ENCODE assay signal across 8 cellular contexts in genomic region chr2:118881490-118882129, GRCh38. TPM values are rescaled to one million over a fixed set of nuclear protein-coding genes. Genes with fewer than 3 reads are reported as not detected.
DNase-seq lines count a peak whose midpoint lies in the region; ATAC-seq, FAIRE-seq and TF ChIP-seq lines count a peak whose summit lies in the region.

No MANE protein-coding gene starts in this region.

- H4K20me1 ChIP-seq in OCI-LY7 (ENCODE audit: insufficient read depth, low read length): no peaks in the 10 kb centered on the region
- peaks cover 3% of the 10 kb centered on the region for H4K20me1 ChIP-seq in osteoblast (ENCODE audit: insufficient read depth, low read length)

- H3K9me3 ChIP-seq in OCI-LY7 (ENCODE audit: low read length) (0 out of 2 replicates have a peak, but pooled peaks cover 6% of the 10 kb centered on the region), osteoblast (ENCODE audit: low read depth, low read length) (no peaks in the 10 kb centered on the region)

- DNase-seq in DMS53 (lab: John Stamatoyannopoulos, UW) (peak; percentile 80), HTR-8/SVneo (ENCODE audit: insufficient read length, low spot score) (peak; percentile 48), OCI-LY7 (ENCODE audit: low spot score) (peak; percentile 74), activated T-cell treated with anti-CD3 and anti-CD28 coated beads for 48 hours (ENCODE audit: low read depth) (peak; percentile 59), fibroblast of peridontal ligament (ENCODE audit: extremely low read depth) (peak; percentile 32), osteoblast (ENCODE audit: insufficient read length, low spot score, missing footprints) (peak; percentile 42), ureter (ENCODE audit: low spot score) (peak; percentile 80)

- H3K27ac ChIP-seq in OCI-LY7 (ENCODE audit: low read depth, low read length, poor library complexity, severe bottlenecking) (no peak overlapping the region), osteoblast (ENCODE audit: low read depth, low read length) (no peak overlapping the region)

- no peak overlapping the region for H3K4me2 ChIP-seq in OCI-LY7 (ENCODE audit: low read length)
- no peak overlapping the region for H3K4me2 ChIP-seq in osteoblast (ENCODE audit: insufficient read depth, low read length)

- H3K36me3 ChIP-seq in OCI-LY7 (ENCODE audit: insufficient read depth, low read length) (no peaks in the 10 kb centered on the region), osteoblast (ENCODE audit: insufficient read depth, low read length) (no peaks in the 10 kb centered on the region)

- peaks cover 6% of the 10 kb centered on the region for H3K27me3 ChIP-seq in osteoblast (ENCODE audit: insufficient read depth, low read length)

- H3K9me2 ChIP-seq in OCI-LY7 (ENCODE audit: insufficient read depth, low read length): no peaks in the 10 kb centered on the region

- no peak for FAIRE-seq in HTR-8/SVneo (lab: Jason Lieb, UNC)

- peak; percentile 93 for ATAC-seq in GM21515 (IDR thresholded peaks at IDR 0.05; ENCODE audit: unreplicated experiment)

- CTCF ChIA-PET in OCI-LY7 (lab: Charles Lee; ENCODE audit: unreplicated experiment): interaction anchor here (1.1 to 2.0 kb wide), 3 partner anchors 298 to 429 kb away, joined by 3 to 5 read pairs (median 4); no protein-coding TSS in a partner anchor

- BruUV-seq in OCI-LY7 (replicated peaks; lab: Mats Ljungman, UMichigan): no TSS peak

- H2AFZ ChIP-seq in OCI-LY7 (ENCODE audit: low read length) (no peak overlapping the region), osteoblast (ENCODE audit: low read length) (no peak overlapping the region)

- H3K4me1 ChIP-seq in OCI-LY7 (ENCODE audit: insufficient read depth, low read length, poor library complexity, severe bottlenecking) (peaks cover 9% of the 10 kb centered on the region), osteoblast (ENCODE audit: insufficient read depth, low read length) (no peaks in the 10 kb centered on the region)

- no peaks in the 10 kb centered on the region for H3K79me2 ChIP-seq in OCI-LY7 (ENCODE audit: insufficient read depth, low read depth, low read length)
- no peaks in the 10 kb centered on the region for H3K79me2 ChIP-seq in osteoblast (ENCODE audit: insufficient read depth, low read length)

- POLR2A ChIA-PET in OCI-LY7 (lab: Charles Lee): interaction anchor here (1.1 kb wide), 1 partner anchor 429 kb away, joined by 3 read pairs; no protein-coding TSS in a partner anchor

- peak; percentile 84 for TF ChIP-seq CTCF in OCI-LY7 (conservative IDR thresholded peaks at IDR 0.05; ENCODE audit: low read length)
- peak; percentile 84 for TF ChIP-seq CTCF in osteoblast (IDR thresholded peaks at IDR 0.05; ENCODE audit: extremely low read depth, low read depth, low read length)

- intact Hi-C loops in OCI-LY7 (cut with micrococcal nuclease; ENCODE audit: unreplicated experiment): loop anchor here (1.0 to 10.0 kb wide), 8 partner anchors 163 to 595 kb away; partner anchors contain the start of genes C2orf76 and DBI

- no peak overlapping the region for H3K4me3 ChIP-seq in OCI-LY7 (ENCODE audit: low read depth, low read length, poor library complexity, severe bottlenecking)
- no peak overlapping the region for H3K4me3 ChIP-seq in osteoblast (ENCODE audit: insufficient read depth, low read length)

RNA-seq across cellular contexts. Expression of gene EN1, which starts 34.2 kb away (rescaled TPM):
- total RNA-seq in OCI-LY7 (2014; rRNA removed; shearing (Covaris generic)): not detected in 2 replicates
- not detected in 2 replicates for total RNA-seq in OCI-LY7 (2022)
- total RNA-seq in osteoblast: 0.29 and 0.72 TPM in 2 replicates
- not detected for total RNA-seq in ureter
